ENCODE assay signal across 10 cellular contexts in the genomic region with DNA sequence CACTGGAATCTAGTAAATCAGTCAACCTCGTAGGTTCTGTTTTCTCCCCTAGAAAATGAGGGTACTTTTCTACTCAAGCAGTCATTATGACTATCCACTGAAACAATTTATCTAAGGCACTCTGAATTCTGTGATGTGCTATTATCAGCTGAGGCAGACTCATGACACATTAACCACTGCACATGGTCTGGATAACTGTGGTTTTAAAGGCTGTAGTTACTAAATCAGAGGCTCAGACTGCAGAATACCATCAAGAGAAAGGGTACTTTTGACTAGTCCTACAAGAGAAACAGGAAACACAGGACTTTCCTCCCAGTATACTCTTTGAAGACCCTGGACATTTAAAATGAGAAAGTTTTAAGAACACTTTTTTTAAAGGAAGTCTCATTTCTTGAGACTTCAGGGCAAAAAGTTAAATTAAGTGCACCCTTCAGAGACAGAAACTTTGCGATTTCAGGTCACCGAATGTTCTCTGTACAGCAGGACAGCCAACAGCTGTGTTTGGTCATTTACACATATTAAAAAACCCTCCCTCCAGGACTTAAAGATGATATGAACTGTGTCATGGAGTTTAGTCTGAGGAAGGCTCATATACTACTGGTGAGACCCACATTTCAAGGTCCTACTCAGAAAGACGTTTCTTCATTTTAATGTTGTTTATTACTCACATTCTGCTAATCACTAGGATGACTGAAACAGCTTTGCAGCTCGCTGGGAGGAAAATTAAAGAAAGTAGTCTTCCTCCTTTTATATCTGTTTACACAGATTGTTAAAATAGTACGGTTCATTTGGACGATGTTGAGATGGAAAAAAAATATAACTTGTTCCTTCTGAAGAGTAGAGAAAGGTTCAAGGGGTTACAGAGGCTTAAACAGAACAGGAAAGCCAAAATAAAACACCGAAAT. TPM values are rescaled to one million over a fixed set of nuclear protein-coding genes. Genes with fewer than 3 reads are reported as not detected.
DNase-seq lines count a peak whose midpoint lies in the region; ATAC-seq, FAIRE-seq and TF ChIP-seq lines count a peak whose summit lies in the region.
"Had no signal": no experiment of that assay in that cellular context is flagged by ENCODE, and none has a peak within 500 bp of the region (broad histone marks: within the 10 kb centered on the region; RNA-seq: fewer than 3 reads in every experiment).

No MANE protein-coding gene starts in this region.

- ATAC-seq in HG03460 (IDR thresholded peaks at IDR 0.05; ENCODE audit: unreplicated experiment): no peak

- H3K27ac ChIP-seq in prostate gland: peak overlapping the region; percentile 46 to 53
- H3K27ac ChIP-seq: PC-9 had no signal

- no peak for TF ChIP-seq POLR2A in prostate gland (IDR thresholded peaks at IDR 0.05)

- no peak for DNase-seq in GM19239 (ENCODE audit: insufficient read length, low spot score)
- DNase-seq in HTR-8/SVneo (ENCODE audit: insufficient read length, low spot score): no peak
- DNase-seq in cardiac fibroblast (ENCODE audit: low read depth in 2 of 2): peak; percentile 88 to 96
- no peak for DNase-seq in prostate gland (ENCODE audit: low spot score)
- no peak for DNase-seq in mucosa of gallbladder (ENCODE audit: low spot score)
- DNase-seq in COLO668 (lab: John Stamatoyannopoulos, UW; ENCODE audit: unreplicated experiment): no peak
- no peak for DNase-seq in effector CD8-positive, alpha-beta T cell (lab: John Stamatoyannopoulos, UW)
- DNase-seq: naive B cell had no signal

- H3K27me3 ChIP-seq in prostate gland (replicated peaks; ENCODE audit: insufficient read depth): no peaks in the 10 kb centered on the region

- no peaks in the 10 kb centered on the region for H3K36me3 ChIP-seq in prostate gland

- intact Hi-C loops in prostate gland (cut with DNase I): no loop called here

- no peaks in the 10 kb centered on the region for H3K9me3 ChIP-seq in prostate gland

- FAIRE-seq in GM19239 (lab: Jason Lieb, UNC): peak; percentile 42
- FAIRE-seq in HTR-8/SVneo (lab: Jason Lieb, UNC): peak; percentile 90

- no peak for TF ChIP-seq CTCF in cardiac fibroblast (IDR thresholded peaks at IDR 0.05; ENCODE audit: low read depth, low read length)
- no peak for TF ChIP-seq CTCF in prostate gland (IDR thresholded peaks at IDR 0.05)

- H3K4me3 ChIP-seq in cardiac fibroblast (replicated peaks in 1 of 2; ENCODE audit: low read depth in 2 of 2, low read length in 2 of 2) (peak overlapping the region in 1 of 2 donors; percentile 15), prostate gland (no peak overlapping the region)
- H3K4me3 ChIP-seq: PC-9 had no signal

- 19% methylated on average over 8 of the region's 8 CpGs for WGBS in prostate gland

- H3K4me1 ChIP-seq in prostate gland (replicated peaks): peaks cover 9% of the 10 kb centered on the region

RNA-seq across cellular contexts. Expression of a gene that starts 19.9 kb away (rescaled TPM):
- total RNA-seq in prostate gland: 10 to 100 TPM; 28.5 to 89.0 TPM
- 71.0 TPM for total RNA-seq in mucosa of gallbladder

Comparison
In these comparisons a context has a peak if more than half of its experiments do, and no peak if none do; other contexts are left out.
1. DNase-seq: peak in cardiac fibroblast (2 of 2); none in GM19239 (single experiment), HTR-8/SVneo (single experiment), prostate gland (single experiment), mucosa of gallbladder (single experiment), COLO668 (single experiment) and effector CD8-positive, alpha-beta T cell (single experiment).